ENCODE assay signal across 34 cellular contexts in the genomic region with DNA sequence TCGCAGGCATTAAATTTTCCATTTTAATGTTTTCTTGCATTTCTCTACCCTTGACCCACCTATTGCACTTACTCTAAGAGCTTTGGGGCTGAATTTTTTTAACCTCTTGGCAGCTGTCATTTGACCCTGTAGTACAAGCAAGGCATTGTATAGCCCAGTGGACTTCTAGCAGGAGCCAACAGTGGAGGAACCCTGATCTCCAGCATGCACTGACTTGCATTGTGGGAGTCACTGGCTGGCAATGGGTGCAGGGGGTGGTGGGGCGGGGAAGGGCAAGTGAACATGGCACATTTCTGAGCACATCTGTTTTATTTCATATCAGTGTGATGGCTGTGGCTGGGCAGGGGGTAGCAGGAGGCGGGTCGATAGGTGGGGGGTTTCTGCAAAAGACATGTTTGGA.
"Had no signal": no experiment of that assay in that cellular context is flagged by ENCODE, and none has a peak within 500 bp of the region (broad histone marks: within the 10 kb centered on the region; RNA-seq: fewer than 3 reads in every experiment).

No MANE protein-coding gene starts in this region.

- H3K36me3 Mint-ChIP-seq: activated naive CD8-positive, alpha-beta T cell had no signal

- H3K4me3 ChIP-seq: esophagus muscularis mucosa, gastroesophageal sphincter, heart right ventricle, hepatocyte had no signal

- H3K4me3 Mint-ChIP-seq: activated B cell treated with CpG ODN at 0.5 μM for 24 hours; activated CD8-positive, alpha-beta T cell treated with anti-CD3 and anti-CD28 coated beads for 36 hours; activated naive CD8-positive, alpha-beta T cell; activated T-cell treated with anti-CD3 and anti-CD28 coated beads, Interleukin-2, amount 50 U/mL, for 24 hours; activated T-cell treated with anti-CD3 and anti-CD28 coated beads, Interleukin-2, amount 50 U/mL, for 72 hours; central memory CD8-positive, alpha-beta T cell; effector memory CD8-positive, alpha-beta T cell; T-helper 17 cell; T-helper 2 cell treated with Interferon-gamma antibody and Interleukin-4, amounts not matched to agents 5 μg/mL and 100 μg/mL, for 36 hours had no signal

- H3K27ac ChIP-seq: esophagus muscularis mucosa, gastroesophageal sphincter, heart right ventricle, hepatocyte, WERI-Rb-1 had no signal

- H3K36me3 ChIP-seq: esophagus muscularis mucosa, gastroesophageal sphincter, heart right ventricle, WERI-Rb-1 had no signal

- H3K4me1 ChIP-seq: esophagus muscularis mucosa, gastroesophageal sphincter, heart right ventricle had no signal

- H3K9me3 Mint-ChIP-seq: activated B cell treated with CpG ODN at 0.5 μM for 24 hours; activated CD8-positive, alpha-beta T cell treated with anti-CD3 and anti-CD28 coated beads for 36 hours; activated T-cell treated with anti-CD3 and anti-CD28 coated beads, Interleukin-2, amount 50 U/mL, for 24 hours; T-helper 2 cell treated with Interferon-gamma antibody and Interleukin-4, amounts not matched to agents 5 μg/mL and 100 μg/mL, for 36 hours had no signal

- H3K4me1 Mint-ChIP-seq: activated B cell treated with CpG ODN at 0.5 μM for 24 hours; central memory CD8-positive, alpha-beta T cell; T-helper 17 cell had no signal

- DNase-seq: activated B cell treated with CpG ODN at 0.5 μM for 24 hours; activated CD4-positive, alpha-beta T cell treated with anti-CD3 and anti-CD28 coated beads for 48 hours; activated CD4-positive, alpha-beta T cell treated with anti-CD3 and anti-CD28 coated beads, Interleukin-2, amount 50 U/mL, for 1 hour; activated CD4-positive, alpha-beta T cell treated with anti-CD3 and anti-CD28 coated beads, Interleukin-2, amount 50 U/mL, for 48 hours; activated CD8-positive, alpha-beta memory T cell treated with anti-CD3 and anti-CD28 coated beads for 24 hours; activated CD8-positive, alpha-beta memory T cell treated with anti-CD3 and anti-CD28 coated beads, Interleukin-2, amount 50 U/mL, for 48 hours; activated CD8-positive, alpha-beta T cell treated with anti-CD3 and anti-CD28 coated beads for 36 hours; activated gamma-delta T cell; activated naive CD4-positive, alpha-beta T cell; activated naive CD4-positive, alpha-beta T cell treated with anti-CD3 and anti-CD28 coated beads, Interleukin-2, amount 50 U/mL, for 16 hours; activated T-cell treated with anti-CD3 and anti-CD28 coated beads for 4 hours; activated T-cell treated with anti-CD3 and anti-CD28 coated beads, Interleukin-2, amount 50 U/mL, for 24 hours; activated T-cell treated with anti-CD3 and anti-CD28 coated beads, Interleukin-2, amount 50 U/mL, for 72 hours; amniotic stem cell; anterior cingulate cortex; cortex of kidney; dermis blood vessel endothelial cell; effector CD4-positive, alpha-beta T cell; effector memory CD8-positive, alpha-beta T cell; foreskin melanocyte; heart right ventricle; T-helper 1 cell; T-helper 17 cell; T1000; WERI-Rb-1 had no signal

- H3K27ac Mint-ChIP-seq: activated B cell treated with CpG ODN at 0.5 μM for 24 hours; activated CD8-positive, alpha-beta T cell treated with anti-CD3 and anti-CD28 coated beads for 36 hours; activated naive CD8-positive, alpha-beta T cell; activated T-cell treated with anti-CD3 and anti-CD28 coated beads, Interleukin-2, amount 50 U/mL, for 24 hours; activated T-cell treated with anti-CD3 and anti-CD28 coated beads, Interleukin-2, amount 50 U/mL, for 72 hours; effector memory CD8-positive, alpha-beta T cell; T-helper 17 cell; T-helper 2 cell treated with Interferon-gamma antibody and Interleukin-4, amounts not matched to agents 5 μg/mL and 100 μg/mL, for 36 hours had no signal

- H3K9me3 ChIP-seq: esophagus muscularis mucosa had no signal

- ATAC-seq: activated CD4-positive, CD25-positive, alpha-beta regulatory T cell treated with anti-CD3 and anti-CD28 coated beads, Interleukin-2, amount 50 U/mL, for 24 hours; activated CD8-positive, alpha-beta T cell treated with anti-CD3 and anti-CD28 coated beads for 36 hours; activated T-cell treated with anti-CD3 and anti-CD28 coated beads, Interleukin-2, amount 50 U/mL, for 72 hours; effector memory CD8-positive, alpha-beta T cell; gastroesophageal sphincter; heart right ventricle; T-helper 17 cell had no signal

- FAIRE-seq: astrocyte, colon had no signal
